8 cellular contexts compared by ENCODE assay signal in the genomic region with DNA sequence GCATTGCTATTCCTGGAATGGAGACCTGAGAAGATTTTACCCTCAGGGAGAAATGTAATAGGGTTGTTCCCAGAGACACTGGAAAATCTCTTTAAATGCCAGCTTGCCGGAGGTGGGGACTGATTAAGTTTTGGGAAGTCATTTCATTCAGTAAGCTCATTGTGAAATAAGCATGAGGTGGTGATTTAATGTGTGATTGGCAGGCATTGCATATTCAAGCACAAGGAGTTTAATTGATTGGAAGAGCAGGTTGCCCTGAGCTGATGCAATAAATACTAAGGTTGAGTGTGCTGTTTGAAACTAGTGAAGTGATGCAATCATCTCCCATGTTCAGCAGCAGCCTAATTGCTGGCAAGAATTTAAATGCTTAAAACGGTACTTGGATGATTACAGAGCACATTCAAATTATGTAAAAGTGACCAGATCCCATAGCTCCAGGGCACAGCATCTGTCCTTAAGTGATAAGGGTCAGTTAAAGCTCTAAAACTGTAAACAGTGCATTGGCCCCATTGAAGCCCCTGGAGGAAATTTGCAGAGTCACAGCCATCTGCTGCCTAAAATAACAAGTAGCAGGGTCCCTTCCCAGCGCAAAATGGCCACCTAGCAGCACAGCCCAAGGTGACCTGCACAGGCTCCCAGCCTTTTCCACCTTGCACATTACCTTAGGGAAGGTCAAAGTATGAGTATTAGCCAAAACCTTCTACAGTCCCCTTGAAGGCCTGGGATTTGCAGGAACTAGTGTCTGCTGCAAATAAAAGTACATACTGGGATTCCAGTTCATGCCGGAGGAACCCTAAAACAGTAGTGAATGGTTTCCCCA.
A peak's percentile ranks its signal among the peaks of the same experiment; 100 is the strongest.
DNase-seq lines count a peak whose midpoint lies in the region; ATAC-seq, FAIRE-seq and TF ChIP-seq lines count a peak whose summit lies in the region.

No MANE protein-coding gene starts in this region.

- no peaks in the 10 kb centered on the region for H3K36me3 ChIP-seq in ES-I3 (ENCODE audit: insufficient read depth, low read length)
- no peaks in the 10 kb centered on the region for H3K36me3 ChIP-seq in lung (ENCODE audit: control insufficient read depth in 2 of 2, insufficient read depth in 2 of 2, low read length in 2 of 2)
- no peaks in the 10 kb centered on the region for H3K36me3 ChIP-seq in CD4-positive, alpha-beta memory T cell (ENCODE audit: insufficient read depth, low read length)

- CTCF ChIA-PET in CD4-positive, alpha-beta memory T cell (lab: Charles Lee; ENCODE audit: partially characterized antibody) = no interaction called here

- POLR2A ChIA-PET in CD4-positive, alpha-beta memory T cell (lab: Charles Lee; ENCODE audit: partially characterized antibody) = no interaction called here

- no peak overlapping the region for H3K4me3 ChIP-seq in lung
- H3K4me3 ChIP-seq in CD4-positive, alpha-beta memory T cell (ENCODE audit: low read length in 2 of 2) = no peak overlapping the region

- peaks cover 14% of the 10 kb centered on the region for H3K4me1 Mint-ChIP-seq in activated naive CD8-positive, alpha-beta T cell treated with anti-CD3 and anti-CD28 coated beads, Interleukin-2, amount 50 U/mL, for 24 hours
- H3K4me1 Mint-ChIP-seq in nephron progenitor cell = peaks cover 17% of the 10 kb centered on the region
- H3K4me1 Mint-ChIP-seq in CD4-positive, alpha-beta memory T cell = no peaks in the 10 kb centered on the region

- H3K27me3 Mint-ChIP-seq in activated naive CD8-positive, alpha-beta T cell treated with anti-CD3 and anti-CD28 coated beads, Interleukin-2, amount 50 U/mL, for 24 hours = no peaks in the 10 kb centered on the region
- H3K27me3 Mint-ChIP-seq in nephron progenitor cell (ENCODE audit: low read depth, poor library complexity) = peaks cover 9% of the 10 kb centered on the region
- H3K27me3 Mint-ChIP-seq in CD4-positive, alpha-beta memory T cell = peaks cover 0 to 13% of the 10 kb centered on the region in 2 donors

- ATAC-seq in activated naive CD8-positive, alpha-beta T cell treated with anti-CD3 and anti-CD28 coated beads, Interleukin-2, amount 50 U/mL, for 24 hours = no peak
- ATAC-seq in lung (ENCODE audit: insufficient read depth, low FRiP score) = peak; percentile 58
- no peak for ATAC-seq in HG02973 (IDR thresholded peaks at IDR 0.05; ENCODE audit: unreplicated experiment)

- WGBS in lung, 2 donors = 54 to 62% methylated on average over 4 of the region's 4 CpGs

- no peak overlapping the region for H3K27ac ChIP-seq in lung (ENCODE audit: low read depth in 1 of 2, low read length in 1 of 2)
- H3K27ac ChIP-seq in CD4-positive, alpha-beta memory T cell (ENCODE audit: low read depth, low read length) = no peak overlapping the region

- H3K9me3 Mint-ChIP-seq in activated naive CD8-positive, alpha-beta T cell treated with anti-CD3 and anti-CD28 coated beads, Interleukin-2, amount 50 U/mL, for 24 hours = peaks cover 5% of the 10 kb centered on the region
- no peaks in the 10 kb centered on the region for H3K9me3 Mint-ChIP-seq in nephron progenitor cell
- no peaks in the 10 kb centered on the region for H3K9me3 Mint-ChIP-seq in CD4-positive, alpha-beta memory T cell

- H3K9ac ChIP-seq in ES-I3 (ENCODE audit: low read depth, low read length) = peak overlapping the region; percentile 16; the same call in 1 of the 2 replicates

- no peak for TF ChIP-seq POLR2A in H54 (IDR thresholded peaks at IDR 0.05; ENCODE audit: low read depth, low read length)

- H3K4me1 ChIP-seq in ES-I3 (ENCODE audit: insufficient read depth, low read length) (peaks cover 8% of the 10 kb centered on the region), lung (ENCODE audit: control insufficient read depth in 2 of 2, insufficient read depth in 2 of 2, low read length in 2 of 2) (peaks cover 0 to 3% of the 10 kb centered on the region in 2 donors)
- no peaks in the 10 kb centered on the region for H3K4me1 ChIP-seq in CD4-positive, alpha-beta memory T cell (ENCODE audit: insufficient read depth, low read length)

- H3K9me3 ChIP-seq in ES-I3 (ENCODE audit: control insufficient read depth, insufficient read depth, low read length) (peaks cover 6% of the 10 kb centered on the region; the same call in 1 of the 2 replicates), lung (ENCODE audit: control insufficient read depth in 2 of 2, insufficient read depth in 1 of 2, low read length in 1 of 2) (no peaks in the 10 kb centered on the region)
- no peaks in the 10 kb centered on the region for H3K9me3 ChIP-seq in CD4-positive, alpha-beta memory T cell (ENCODE audit: control insufficient read depth in 1 of 2, low read length in 2 of 2)

- H3K27ac Mint-ChIP-seq in activated naive CD8-positive, alpha-beta T cell treated with anti-CD3 and anti-CD28 coated beads, Interleukin-2, amount 50 U/mL, for 24 hours = peak overlapping the region; percentile 81
- no peak overlapping the region for H3K27ac Mint-ChIP-seq in nephron progenitor cell
- H3K27ac Mint-ChIP-seq in CD4-positive, alpha-beta memory T cell = no peak overlapping the region

- H3K4me3 Mint-ChIP-seq in activated naive CD8-positive, alpha-beta T cell treated with anti-CD3 and anti-CD28 coated beads, Interleukin-2, amount 50 U/mL, for 24 hours = no peak overlapping the region
- no peak overlapping the region for H3K4me3 Mint-ChIP-seq in nephron progenitor cell
- no peak overlapping the region for H3K4me3 Mint-ChIP-seq in CD4-positive, alpha-beta memory T cell

- intact Hi-C loops in CD4-positive, alpha-beta memory T cell (cut with micrococcal nuclease) = no loop called here

- no peak for FAIRE-seq in H54 (lab: Jason Lieb, UNC)

- peaks cover 3% of the 10 kb centered on the region for H3K36me3 Mint-ChIP-seq in activated naive CD8-positive, alpha-beta T cell treated with anti-CD3 and anti-CD28 coated beads, Interleukin-2, amount 50 U/mL, for 24 hours (ENCODE audit: low read depth)
- no peaks in the 10 kb centered on the region for H3K36me3 Mint-ChIP-seq in nephron progenitor cell (ENCODE audit: low read depth)
- no peaks in the 10 kb centered on the region for H3K36me3 Mint-ChIP-seq in CD4-positive, alpha-beta memory T cell

- DNase-seq in NCI-H1694 (lab: John Stamatoyannopoulos, UW) (peak; percentile 7), lung (ENCODE audit: low spot score) (peak; percentile 33), H54 (ENCODE audit: insufficient read length, low spot score) (no peak), nephron progenitor cell (no peak)
- DNase-seq in activated naive CD8-positive, alpha-beta T cell treated with anti-CD3 and anti-CD28 coated beads, Interleukin-2, amount 50 U/mL, for 24 hours = no peak
- no peak for DNase-seq in CD4-positive, alpha-beta memory T cell

- H3K27me3 ChIP-seq in lung (ENCODE audit: control insufficient read depth, insufficient read depth) = no peaks in the 10 kb centered on the region
- no peaks in the 10 kb centered on the region for H3K27me3 ChIP-seq in CD4-positive, alpha-beta memory T cell (ENCODE audit: insufficient read depth, low read length)

- TF ChIP-seq CTCF in lung (IDR thresholded peaks at IDR 0.05; ENCODE audit: control extremely low read depth, extremely low read depth) = no peak
- TF ChIP-seq CTCF in nephron progenitor cell (IDR thresholded peaks at IDR 0.05) = no peak

Comparison
In these comparisons a context has a peak if more than half of its experiments do, and no peak if none do; other contexts are left out.
1. DNase-seq: peak in NCI-H1694 (single experiment) and lung (single experiment); none in activated naive CD8-positive, alpha-beta T cell treated with anti-CD3 and anti-CD28 coated beads, Interleukin-2, amount 50 U/mL, for 24 hours (single experiment), H54 (single experiment), nephron progenitor cell (single experiment) and CD4-positive, alpha-beta memory T cell (0 of 5).